Comparison of ENCODE assay signal across 26 cellular contexts in the genomic region with DNA sequence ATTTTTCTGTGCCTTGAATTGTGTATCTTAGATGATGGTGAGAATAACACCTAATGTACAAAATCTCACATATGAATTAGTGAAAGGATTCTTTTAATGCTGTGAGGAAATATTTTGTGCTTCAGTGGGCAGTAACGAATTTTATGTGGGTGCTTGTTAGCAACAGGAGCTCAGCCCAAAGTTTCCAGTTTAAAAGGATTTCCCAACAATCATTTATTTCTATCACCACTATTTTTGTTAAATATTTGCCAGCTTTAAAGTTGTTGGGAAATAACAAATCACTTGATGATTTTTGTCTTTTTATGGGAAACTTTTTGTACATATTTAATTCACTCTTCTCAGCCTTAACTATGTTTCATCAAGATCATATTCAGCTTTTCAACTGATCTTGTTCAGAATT.
DNase-seq lines count a peak whose midpoint lies in the region; ATAC-seq, FAIRE-seq and TF ChIP-seq lines count a peak whose summit lies in the region.
"Had no signal": no experiment of that assay in that cellular context is flagged by ENCODE, and none has a peak within 500 bp of the region (broad histone marks: within the 10 kb centered on the region; RNA-seq: fewer than 3 reads in every experiment).

No MANE protein-coding gene starts in this region.

- ATAC-seq in esophagus mucosa: no peak
- no peak for ATAC-seq in mucosa of descending colon
- ATAC-seq: GM23338; stimulated activated naive CD8-positive, alpha-beta T cell treated with anti-CD3 and anti-CD28 coated beads, Interleukin-15, Interleukin-2, amounts not matched to agents 100 U/mL and 50 U/mL, for 24 hours; T-cell had no signal

- H3K9me3 ChIP-seq in adipocyte (ENCODE audit: control insufficient read depth, low read length) (no peaks in the 10 kb centered on the region), keratinocyte (ENCODE audit: control insufficient read depth, low read depth, low read length) (no peaks in the 10 kb centered on the region), mucosa of descending colon (no peaks in the 10 kb centered on the region)
- H3K9me3 ChIP-seq: testis had no signal

- peak overlapping the region; percentile 16 for H3K4me3 ChIP-seq in adipocyte (ENCODE audit: low read length)
- H3K4me3 ChIP-seq in keratinocyte (ENCODE audit: control insufficient read depth in 2 of 3, extremely low read depth in 1 of 3, insufficient read depth in 2 of 3, low read depth in 1 of 3, low read length in 3 of 3): no peak overlapping the region
- H3K4me3 ChIP-seq in mucosa of descending colon: no peak overlapping the region
- H3K4me3 ChIP-seq: GM23338, skin epidermis, testis had no signal

- H3K9me1 ChIP-seq in keratinocyte (ENCODE audit: control insufficient read depth, extremely low read depth, insufficient read depth, low read length): peaks cover 4% of the 10 kb centered on the region

- peaks cover 66% of the 10 kb centered on the region for H3K4me1 Mint-ChIP-seq in osteocyte (ENCODE audit: unreplicated experiment)

- peaks cover 3% of the 10 kb centered on the region for H4K20me1 ChIP-seq in keratinocyte (ENCODE audit: control insufficient read depth, extremely low read depth, insufficient read depth, low read length)

- H3K27me3 ChIP-seq in adipocyte (replicated peaks; ENCODE audit: control insufficient read depth, insufficient read depth, low read length): no peaks in the 10 kb centered on the region
- no peaks in the 10 kb centered on the region for H3K27me3 ChIP-seq in keratinocyte (ENCODE audit: control insufficient read depth, extremely low read depth, insufficient read depth, low read length)
- H3K27me3 ChIP-seq: testis had no signal

- no peak for FAIRE-seq in keratinocyte (lab: Jason Lieb, UNC)

- H3K27ac Mint-ChIP-seq in osteocyte (ENCODE audit: unreplicated experiment): peak overlapping the region; percentile 23
- H3K27ac Mint-ChIP-seq: activated naive CD8-positive, alpha-beta T cell treated with anti-CD3 and anti-CD28 coated beads for 36 hours; B cell; T-cell had no signal

- H3K36me3 Mint-ChIP-seq in osteocyte (ENCODE audit: unreplicated experiment): peaks cover 7% of the 10 kb centered on the region

- peak overlapping the region; percentile 39 for H3K4me2 ChIP-seq in keratinocyte (ENCODE audit: control insufficient read depth, extremely low read depth, insufficient read depth, low read depth, low read length)
- H3K4me2 ChIP-seq: GM23338 had no signal

- H3K36me3 ChIP-seq in adipocyte (ENCODE audit: control insufficient read depth, insufficient read depth, low read length, severe bottlenecking) (peaks cover 4% of the 10 kb centered on the region), keratinocyte (ENCODE audit: control insufficient read depth in 2 of 2, extremely low read depth in 1 of 2, insufficient read depth in 2 of 2, low read length in 2 of 2) (no peaks in the 10 kb centered on the region), mucosa of descending colon (ENCODE audit: low read depth) (no peaks in the 10 kb centered on the region)

- no peak for TF ChIP-seq CTCF in keratinocyte (optimal IDR thresholded peaks at IDR 0.05 in 1 of 3, IDR thresholded peaks at IDR 0.05 in 1 of 3, conservative IDR thresholded peaks at IDR 0.05 in 1 of 3; ENCODE audit: extremely low read depth in 1 of 3, insufficient read depth in 2 of 3, low read length in 3 of 3)
- no peak for TF ChIP-seq CTCF in osteocyte (IDR thresholded peaks at IDR 0.05)
- no peak for TF ChIP-seq CTCF in mucosa of descending colon (IDR thresholded peaks at IDR 0.05)

- H3K27ac ChIP-seq in keratinocyte (ENCODE audit: control insufficient read depth, insufficient read depth, low read length): no peak overlapping the region
- H3K27ac ChIP-seq: skin epidermis, testis had no signal

- peak overlapping the region; percentile 64 for H3K9ac ChIP-seq in adipocyte (ENCODE audit: low read length)
- no peak overlapping the region for H3K9ac ChIP-seq in keratinocyte (ENCODE audit: control insufficient read depth, extremely low read depth, insufficient read depth, low read length)

- peaks cover 84% of the 10 kb centered on the region for H3K79me2 ChIP-seq in keratinocyte (ENCODE audit: control insufficient read depth, insufficient read depth, low read length)

- no peaks in the 10 kb centered on the region for H3K9me3 Mint-ChIP-seq in osteocyte (ENCODE audit: unreplicated experiment)
- H3K9me3 Mint-ChIP-seq: activated naive CD8-positive, alpha-beta T cell treated with anti-CD3 and anti-CD28 coated beads for 36 hours; CD8-positive, alpha-beta memory T cell; GM23338; T-cell had no signal

- in situ Hi-C loops in ACHN (cut with HindIII; ENCODE audit: low pct_ligation_motif_present, low pct_unique_long_range_greater_than_20kb, low sequenced_read_pairs): no loop called here

- H3K4me1 ChIP-seq in adipocyte (ENCODE audit: control insufficient read depth, insufficient read depth, low read length): peaks cover 64% of the 10 kb centered on the region
- peaks cover 43% of the 10 kb centered on the region for H3K4me1 ChIP-seq in keratinocyte (ENCODE audit: control insufficient read depth, extremely low read depth, insufficient read depth, low read length)
- peaks cover 5% of the 10 kb centered on the region for H3K4me1 ChIP-seq in mucosa of descending colon (ENCODE audit: low read depth)

- intact Hi-C loops in posterior cingulate gyrus (cut with DNase I) (no loop called here), mucosa of descending colon (cut with DNase I, micrococcal nuclease) (no loop called here)

- H2AFZ ChIP-seq in keratinocyte (ENCODE audit: control insufficient read depth, low read length): no peak overlapping the region
- H2AFZ ChIP-seq: GM23338 had no signal

- no peak overlapping the region for H3K4me3 Mint-ChIP-seq in osteocyte (ENCODE audit: unreplicated experiment)
- H3K4me3 Mint-ChIP-seq: activated naive CD8-positive, alpha-beta T cell treated with anti-CD3 and anti-CD28 coated beads for 36 hours; B cell; CD8-positive, alpha-beta memory T cell; GM23338; T-cell had no signal

- dilution Hi-C loops in keratinocyte (cut with MboI; ENCODE audit: extremely low pct_ligation_motif_present, low sequenced_read_pairs): no loop called here

- H3K27me3 Mint-ChIP-seq in osteocyte (ENCODE audit: unreplicated experiment): no peaks in the 10 kb centered on the region
- H3K27me3 Mint-ChIP-seq: activated naive CD8-positive, alpha-beta T cell treated with anti-CD3 and anti-CD28 coated beads for 36 hours; B cell; CD8-positive, alpha-beta memory T cell; T-cell had no signal

- DNase-seq in ACHN (peak; percentile 44), adipocyte (ENCODE audit: low read depth) (no peak), keratinocyte (ENCODE audit: low read depth, low spot score) (no peak), osteocyte (ENCODE audit: extremely low spot score, unreplicated experiment) (no peak), posterior cingulate gyrus (no peak), SIG-M5 treated with dmso at 0.1 percent for 504 hours (lab: John Stamatoyannopoulos, UW; ENCODE audit: unreplicated experiment) (no peak), mucosa of descending colon (no peak)
- DNase-seq: activated CD4-positive, alpha-beta T cell treated with anti-CD3 and anti-CD28 coated beads for 48 hours; activated effector memory CD4-positive, alpha-beta T cell treated with Interleukin-2 at 50 U/mL for 16 hours; activated naive CD8-positive, alpha-beta T cell treated with anti-CD3 and anti-CD28 coated beads for 36 hours; aorta; caudate nucleus; CD8-positive, alpha-beta memory T cell; cortex of kidney; effector memory CD4-positive, alpha-beta T cell; mesendoderm; NCI-H1048; NCI-H1694; NCI-H510A; stimulated activated naive CD8-positive, alpha-beta T cell treated with anti-CD3 and anti-CD28 coated beads, Interleukin-15, Interleukin-2, amounts not matched to agents 100 U/mL and 50 U/mL, for 24 hours; T-cell; testis had no signal
